Comparison of ENCODE assay signal across 26 cellular contexts in genomic region chr6:157152544-157152943, GRCh38.
DNase-seq lines count a peak whose midpoint lies in the region; ATAC-seq and TF ChIP-seq lines count a peak whose summit lies in the region.
"Had no signal": no experiment of that assay in that cellular context is flagged by ENCODE, and none has a peak within 500 bp of the region (broad histone marks: within the 10 kb centered on the region; RNA-seq: fewer than 3 reads in every experiment).

No MANE protein-coding gene starts in this region.

- H3K4me3 Mint-ChIP-seq in CD4-positive, CD25-positive, alpha-beta regulatory T cell: no peak overlapping the region
- H3K4me3 Mint-ChIP-seq in memory B cell (no peak overlapping the region), endodermal cell (no peak overlapping the region)
- H3K4me3 Mint-ChIP-seq in activated T-helper 17 cell treated with anti-CD3 and anti-CD28 coated beads, Interleukin-2, amount 50 U/mL, for 72 hours: no peak overlapping the region
- H3K4me3 Mint-ChIP-seq: T-helper 17 cell had no signal

- H3K4me1 ChIP-seq in A673 (ENCODE audit: insufficient read depth, low read length, poor library complexity, severe bottlenecking) (peaks cover 34% of the 10 kb centered on the region), adipocyte (ENCODE audit: control insufficient read depth, insufficient read depth, low read length) (peaks cover 27% of the 10 kb centered on the region), heart left ventricle (peaks cover 0 to 46% (median 35%) of the 10 kb centered on the region in 12 donors), endodermal cell (ENCODE audit: control insufficient read depth, insufficient read depth, low read length) (peaks cover 11% of the 10 kb centered on the region)
- no peaks in the 10 kb centered on the region for H3K4me1 ChIP-seq in CD4-positive, CD25-positive, alpha-beta regulatory T cell (ENCODE audit: control insufficient read depth, insufficient read depth, low read length, poor library complexity, severe bottlenecking)
- H3K4me1 ChIP-seq: BLaER1, Caco-2 had no signal

- CTCF ChIA-PET in A673 (lab: Charles Lee): no interaction called here

- peaks cover 49% of the 10 kb centered on the region for H3K36me3 Mint-ChIP-seq in CD4-positive, CD25-positive, alpha-beta regulatory T cell
- peaks cover 48% of the 10 kb centered on the region for H3K36me3 Mint-ChIP-seq in memory B cell
- peaks cover 32% of the 10 kb centered on the region for H3K36me3 Mint-ChIP-seq in endodermal cell (ENCODE audit: low read depth)
- peaks cover 70% of the 10 kb centered on the region for H3K36me3 Mint-ChIP-seq in activated T-helper 17 cell treated with anti-CD3 and anti-CD28 coated beads, Interleukin-2, amount 50 U/mL, for 72 hours (ENCODE audit: low read depth)

- no peak for DNase-seq in A673 (ENCODE audit: low spot score)
- DNase-seq in CD4-positive, CD25-positive, alpha-beta regulatory T cell: no peak
- DNase-seq in adipocyte (ENCODE audit: low read depth): peak; percentile 18
- no peak for DNase-seq in memory B cell (ENCODE audit: low spot score in 2 of 2)
- DNase-seq in heart left ventricle: no peak
- no peak for DNase-seq in stimulated activated naive CD4-positive, alpha-beta T cell (lab: John Stamatoyannopoulos, UW)
- no peak for DNase-seq in endodermal cell
- DNase-seq: activated T-cell treated with anti-CD3 and anti-CD28 coated beads, Interleukin-2, amount 50 U/mL, for 48 hours; Caco-2; DND-41; GF-D8; glutamatergic neuron; GOT3; islet precursor cell; KG1; left lung; mesendoderm; NCI-H146; NCI-H345; NCI-H69; stimulated activated CD4-positive, alpha-beta T cell treated with anti-CD3 and anti-CD28 coated beads, Interleukin-2, amount 100 ng/mL, for 48 hours; T-helper 17 cell had no signal

- H3K4me3 ChIP-seq in A673 (ENCODE audit: low read depth, low read length, poor library complexity, severe bottlenecking) (no peak overlapping the region), adipocyte (ENCODE audit: low read length) (no peak overlapping the region), heart left ventricle (no peak overlapping the region), endodermal cell (ENCODE audit: low read length) (no peak overlapping the region)
- H3K4me3 ChIP-seq in CD4-positive, CD25-positive, alpha-beta regulatory T cell (ENCODE audit: low read depth, low read length): no peak overlapping the region
- H3K4me3 ChIP-seq: BLaER1, left lung, tibial nerve had no signal

- no TSS peak for BruUV-seq in A673 (replicated peaks; lab: Mats Ljungman, UMichigan)

- H3K9ac ChIP-seq in adipocyte (ENCODE audit: low read length): no peak overlapping the region
- no peak overlapping the region for H3K9ac ChIP-seq in endodermal cell (ENCODE audit: extremely low read depth, low read length, poor library complexity, severe bottlenecking)
- H3K9ac ChIP-seq: BLaER1 had no signal

- H3K27me3 Mint-ChIP-seq in CD4-positive, CD25-positive, alpha-beta regulatory T cell: no peaks in the 10 kb centered on the region
- H3K27me3 Mint-ChIP-seq in memory B cell (no peaks in the 10 kb centered on the region), endodermal cell (ENCODE audit: insufficient read depth) (no peaks in the 10 kb centered on the region)
- H3K27me3 Mint-ChIP-seq in activated T-helper 17 cell treated with anti-CD3 and anti-CD28 coated beads, Interleukin-2, amount 50 U/mL, for 72 hours: no peaks in the 10 kb centered on the region
- H3K27me3 Mint-ChIP-seq: T-helper 17 cell had no signal

- POLR2A ChIA-PET in A673 (lab: Charles Lee; ENCODE audit: low non-redundant PET): no interaction called here

- H3K9me3 ChIP-seq in A673 (ENCODE audit: low read depth, low read length, poor library complexity, severe bottlenecking): no peaks in the 10 kb centered on the region
- no peaks in the 10 kb centered on the region for H3K9me3 ChIP-seq in CD4-positive, CD25-positive, alpha-beta regulatory T cell (ENCODE audit: control insufficient read depth in 2 of 2, low read length in 2 of 2)
- no peaks in the 10 kb centered on the region for H3K9me3 ChIP-seq in adipocyte (ENCODE audit: control insufficient read depth, low read length)
- H3K9me3 ChIP-seq in heart left ventricle: no peaks in the 10 kb centered on the region
- no peaks in the 10 kb centered on the region for H3K9me3 ChIP-seq in endodermal cell (ENCODE audit: control insufficient read depth, low read length)
- H3K9me3 ChIP-seq: BLaER1, Caco-2, left lung, tibial nerve had no signal

- no peaks in the 10 kb centered on the region for H3K9me3 Mint-ChIP-seq in CD4-positive, CD25-positive, alpha-beta regulatory T cell
- no peaks in the 10 kb centered on the region for H3K9me3 Mint-ChIP-seq in memory B cell
- peaks cover 6% of the 10 kb centered on the region for H3K9me3 Mint-ChIP-seq in endodermal cell
- no peaks in the 10 kb centered on the region for H3K9me3 Mint-ChIP-seq in activated T-helper 17 cell treated with anti-CD3 and anti-CD28 coated beads, Interleukin-2, amount 50 U/mL, for 72 hours

- WGBS in heart left ventricle, 4 donors: 78 to 82% (median 80%) methylated on average over 3 of the region's 3 CpGs
- WGBS in endodermal cell (ENCODE audit: insufficient coverage in 1 of 2, insufficient read length in 1 of 2), 2 experiments: 87 to 100% methylated on average over 3 of the region's 3 CpGs

- H3K27me3 ChIP-seq in A673 (replicated peaks; ENCODE audit: insufficient read depth, low read depth, low read length, poor library complexity) (no peaks in the 10 kb centered on the region), adipocyte (replicated peaks; ENCODE audit: control insufficient read depth, insufficient read depth, low read length) (no peaks in the 10 kb centered on the region), heart left ventricle (no peaks in the 10 kb centered on the region), endodermal cell (ENCODE audit: control insufficient read depth, insufficient read depth, low read length, poor library complexity, severe bottlenecking) (no peaks in the 10 kb centered on the region)
- H3K27me3 ChIP-seq in CD4-positive, CD25-positive, alpha-beta regulatory T cell (ENCODE audit: control insufficient read depth, insufficient read depth, low read length): no peaks in the 10 kb centered on the region
- H3K27me3 ChIP-seq: BLaER1, left lung, tibial nerve had no signal

- no peak for TF ChIP-seq POLR2A in heart left ventricle (IDR thresholded peaks at IDR 0.05)

- no peaks in the 10 kb centered on the region for H3K36me3 ChIP-seq in A673 (ENCODE audit: insufficient read depth, low read length, poor library complexity, severe bottlenecking)
- peaks cover 55% of the 10 kb centered on the region for H3K36me3 ChIP-seq in CD4-positive, CD25-positive, alpha-beta regulatory T cell (ENCODE audit: control insufficient read depth, insufficient read depth, low read length)
- peaks cover 32% of the 10 kb centered on the region for H3K36me3 ChIP-seq in adipocyte (ENCODE audit: control insufficient read depth, insufficient read depth, low read length, severe bottlenecking)
- H3K36me3 ChIP-seq in heart left ventricle: peaks cover 0 to 39% (median 12%) of the 10 kb centered on the region in 9 donors
- peaks cover 37% of the 10 kb centered on the region for H3K36me3 ChIP-seq in endodermal cell (ENCODE audit: control insufficient read depth, insufficient read depth, low read length)

- H3K27ac Mint-ChIP-seq in CD4-positive, CD25-positive, alpha-beta regulatory T cell: peak overlapping the region; percentile 15 to 93 (median 48)
- H3K27ac Mint-ChIP-seq in memory B cell (peak overlapping the region; percentile 48), endodermal cell (no peak overlapping the region)
- H3K27ac Mint-ChIP-seq in activated T-helper 17 cell treated with anti-CD3 and anti-CD28 coated beads, Interleukin-2, amount 50 U/mL, for 72 hours: no peak overlapping the region
- H3K27ac Mint-ChIP-seq: T-helper 17 cell had no signal

- ATAC-seq in CD4-positive, CD25-positive, alpha-beta regulatory T cell (ENCODE audit: low read depth in 2 of 2): no peak
- no peak for ATAC-seq in memory B cell (ENCODE audit: low read depth)
- ATAC-seq in heart left ventricle: no peak
- no peak for ATAC-seq in activated T-helper 17 cell treated with anti-CD3 and anti-CD28 coated beads, Interleukin-2, amount 50 U/mL, for 72 hours (replicated peaks)
- ATAC-seq: left lung, PC-3, T-helper 17 cell had no signal

- H3K27ac ChIP-seq in A673 (ENCODE audit: low read depth, low read length, poor library complexity, severe bottlenecking): peak overlapping the region; percentile 0
- H3K27ac ChIP-seq in CD4-positive, CD25-positive, alpha-beta regulatory T cell (ENCODE audit: insufficient read depth, low read length, poor library complexity, severe bottlenecking): no peak overlapping the region
- H3K27ac ChIP-seq in heart left ventricle: no peak overlapping the region
- H3K27ac ChIP-seq in endodermal cell (ENCODE audit: low read depth, low read length): no peak overlapping the region
- H3K27ac ChIP-seq: BLaER1, tibial nerve had no signal

- intact Hi-C loops in A673 (cut with micrococcal nuclease; ENCODE audit: unreplicated experiment) (loop anchor here (10.0 kb wide), 1 partner anchor 368 kb away; no protein-coding TSS in a partner anchor), heart left ventricle (cut with DNase I) (no loop called here)

- peaks cover 12 to 26% (median 15%) of the 10 kb centered on the region in 4 donors for H3K4me1 Mint-ChIP-seq in CD4-positive, CD25-positive, alpha-beta regulatory T cell
- H3K4me1 Mint-ChIP-seq in memory B cell: no peaks in the 10 kb centered on the region
- peaks cover 20% of the 10 kb centered on the region for H3K4me1 Mint-ChIP-seq in endodermal cell
- H3K4me1 Mint-ChIP-seq in activated T-helper 17 cell treated with anti-CD3 and anti-CD28 coated beads, Interleukin-2, amount 50 U/mL, for 72 hours: peaks cover 8% of the 10 kb centered on the region

- no peak for TF ChIP-seq CTCF in A673 (conservative IDR thresholded peaks at IDR 0.05; ENCODE audit: low read depth, low read length)
- TF ChIP-seq CTCF in heart left ventricle (IDR thresholded peaks at IDR 0.05): no peak
- TF ChIP-seq CTCF in endodermal cell (conservative IDR thresholded peaks at IDR 0.05): no peak

Comparison
In these comparisons a context has a peak if more than half of its experiments do, and no peak if none do; other contexts are left out.
1. H3K27ac Mint-ChIP-seq: peak in CD4-positive, CD25-positive, alpha-beta regulatory T cell (3 of 3) and memory B cell (single experiment); none in endodermal cell (single experiment) and activated T-helper 17 cell treated with anti-CD3 and anti-CD28 coated beads, Interleukin-2, amount 50 U/mL, for 72 hours (single experiment).